In genomic region chr18:48675330-48675761, GRCh38 we compare ENCODE assay signal across 8 cellular contexts.
A peak's percentile ranks its signal among the peaks of the same experiment; 100 is the strongest.
DNase-seq lines count a peak whose midpoint lies in the region; ATAC-seq, FAIRE-seq and TF ChIP-seq lines count a peak whose summit lies in the region.

No MANE protein-coding gene starts in this region.

- H3K27me3 ChIP-seq in GM23338 (ENCODE audit: insufficient read depth) (no peaks in the 10 kb centered on the region), Loucy (ENCODE audit: insufficient read depth, low read length, poor library complexity, severe bottlenecking) (no peaks in the 10 kb centered on the region), cardiac muscle cell (no peaks in the 10 kb centered on the region), prostate gland (replicated peaks; ENCODE audit: insufficient read depth) (no peaks in the 10 kb centered on the region)

- H3K79me2 ChIP-seq in GM23338 (replicated peaks; ENCODE audit: insufficient read depth) (no peaks in the 10 kb centered on the region), Loucy (ENCODE audit: insufficient read depth, low read length) (no peaks in the 10 kb centered on the region)

- H3K4me1 ChIP-seq in GM23338 (ENCODE audit: insufficient read depth) (no peaks in the 10 kb centered on the region; the same call in 1 of the 2 replicates), Loucy (ENCODE audit: insufficient read depth, low read length, poor library complexity, severe bottlenecking) (peaks cover 45% of the 10 kb centered on the region), cardiac muscle cell (ENCODE audit: low read depth) (peaks cover 5% of the 10 kb centered on the region), prostate gland (replicated peaks) (no peaks in the 10 kb centered on the region)

- no peak overlapping the region for H3K4me3 Mint-ChIP-seq in GM23338

- peaks cover 12% of the 10 kb centered on the region for H3K9me3 Mint-ChIP-seq in GM23338

- H4K20me1 ChIP-seq in GM23338 (replicated peaks; ENCODE audit: insufficient read depth) (no peaks in the 10 kb centered on the region), Loucy (ENCODE audit: insufficient read depth, low read length, poor library complexity, severe bottlenecking) (no peaks in the 10 kb centered on the region)

- FAIRE-seq in urothelium cell line (lab: Jason Lieb, UNC): no peak

- TF ChIP-seq CTCF in GM23338 (conservative IDR thresholded peaks at IDR 0.05; ENCODE audit: low read depth in 2 of 2): peak; percentile 77 to 97
- TF ChIP-seq CTCF in Loucy (conservative IDR thresholded peaks at IDR 0.05; ENCODE audit: low read length): peak; percentile 88
- TF ChIP-seq CTCF in cardiac muscle cell (IDR thresholded peaks at IDR 0.05; ENCODE audit: low read depth, low read length): peak; percentile 93
- TF ChIP-seq CTCF in prostate gland (IDR thresholded peaks at IDR 0.05): peak; percentile 85 to 94 (median 88)

- H3K9me2 ChIP-seq in GM23338 (ENCODE audit: insufficient read depth): no peaks in the 10 kb centered on the region
- H3K9me2 ChIP-seq in Loucy (replicated peaks; ENCODE audit: low read depth, low read length): no peaks in the 10 kb centered on the region

- H3K9me3 ChIP-seq in Loucy (ENCODE audit: insufficient read depth, low read depth, low read length) (peaks cover 10% of the 10 kb centered on the region; the same call in 1 of the 2 replicates), cardiac muscle cell (ENCODE audit: low read depth) (no peaks in the 10 kb centered on the region), prostate gland (no peaks in the 10 kb centered on the region)

- 5% methylated on average over 9 of the region's 10 CpGs for WGBS in prostate gland

- ATAC-seq in GM23338: peak; percentile 95

- H3K4me1 Mint-ChIP-seq in GM23338: no peaks in the 10 kb centered on the region; the same call in 2 of the 3 replicates

- DNase-seq in G401 (ENCODE audit: low spot score) (peak; percentile 91), GM23338 (ENCODE audit: low spot score) (peak; percentile 83), SKM-1 treated with dmso at 0.1 percent for 144 hours (lab: John Stamatoyannopoulos, UW; ENCODE audit: unreplicated experiment) (peak; percentile 74), cardiac muscle cell (ENCODE audit: low read depth in 1 of 2, low spot score in 1 of 2) (peak; percentile 90 to 91), prostate gland (ENCODE audit: low spot score) (peak; percentile 81), urothelium cell line (ENCODE audit: low spot score) (peak; percentile 73)
- DNase-seq in activated naive CD4-positive, alpha-beta T cell treated with anti-CD3 and anti-CD28 coated beads, Interleukin-2, amount 50 U/mL, for 16 hours: peak; percentile 80

- H3K36me3 ChIP-seq in GM23338 (ENCODE audit: insufficient read depth) (no peaks in the 10 kb centered on the region), Loucy (ENCODE audit: insufficient read depth, low read length) (peaks cover 12% of the 10 kb centered on the region; the same call in 1 of the 2 replicates), cardiac muscle cell (no peaks in the 10 kb centered on the region), prostate gland (no peaks in the 10 kb centered on the region)

- H2AFZ ChIP-seq in GM23338 (no peak overlapping the region), Loucy (ENCODE audit: low read length) (no peak overlapping the region)

- H3K27ac ChIP-seq in GM23338 (ENCODE audit: low read depth) (no peak overlapping the region), cardiac muscle cell (no peak overlapping the region), prostate gland (no peak overlapping the region)

- H3K27ac Mint-ChIP-seq in GM23338: no peak overlapping the region

- in situ Hi-C loops in G401 (cut with HindIII; ENCODE audit: low sequenced_read_pairs): no loop called here

- H3K36me3 Mint-ChIP-seq in GM23338 (ENCODE audit: low read depth): peaks cover 14% of the 10 kb centered on the region

- intact Hi-C loops in prostate gland (cut with DNase I): loop anchor here (5.0 to 10.0 kb wide), 7 partner anchors 102 to 812 kb away; partner anchors contain the start of gene C18orf32

- no peak overlapping the region for H3K9ac ChIP-seq in Loucy (ENCODE audit: low read depth, low read length, poor library complexity, severe bottlenecking)

- no peaks in the 10 kb centered on the region for H3K27me3 Mint-ChIP-seq in GM23338 (ENCODE audit: insufficient read depth, low read depth, poor library complexity)

- no peak overlapping the region for H3K4me2 ChIP-seq in GM23338
- H3K4me2 ChIP-seq in Loucy (ENCODE audit: low read depth, low read length, poor library complexity, severe bottlenecking): no peak overlapping the region

- no peaks in the 10 kb centered on the region for H3F3A ChIP-seq in GM23338 (replicated peaks; ENCODE audit: low read depth)
- no peaks in the 10 kb centered on the region for H3F3A ChIP-seq in Loucy (ENCODE audit: low read depth)

- TF ChIP-seq POLR2A in prostate gland (IDR thresholded peaks at IDR 0.05): no peak

- H3K4me3 ChIP-seq in GM23338 (no peak overlapping the region), Loucy (ENCODE audit: low read length, poor library complexity, severe bottlenecking) (no peak overlapping the region), cardiac muscle cell (no peak overlapping the region), prostate gland (no peak overlapping the region)

TF ChIP-seq in GM23338, 12 proteins besides CTCF, POLR2A, EP300 and RAD21 (continues in another document):
- TF ChIP-seq EZH2 (IDR thresholded peaks at IDR 0.05; ENCODE audit: low read depth, unreplicated experiment) (no peak), NANOG (IDR thresholded peaks at IDR 0.05; ENCODE audit: borderline replicate concordance) (no peak), JUNB (IDR thresholded peaks at IDR 0.05; ENCODE audit: unreplicated experiment) (no peak), ZNF462 (CRISPR knock-in tag; IDR thresholded peaks at IDR 0.05) (no peak)
- TF ChIP-seq, protein P1, sequence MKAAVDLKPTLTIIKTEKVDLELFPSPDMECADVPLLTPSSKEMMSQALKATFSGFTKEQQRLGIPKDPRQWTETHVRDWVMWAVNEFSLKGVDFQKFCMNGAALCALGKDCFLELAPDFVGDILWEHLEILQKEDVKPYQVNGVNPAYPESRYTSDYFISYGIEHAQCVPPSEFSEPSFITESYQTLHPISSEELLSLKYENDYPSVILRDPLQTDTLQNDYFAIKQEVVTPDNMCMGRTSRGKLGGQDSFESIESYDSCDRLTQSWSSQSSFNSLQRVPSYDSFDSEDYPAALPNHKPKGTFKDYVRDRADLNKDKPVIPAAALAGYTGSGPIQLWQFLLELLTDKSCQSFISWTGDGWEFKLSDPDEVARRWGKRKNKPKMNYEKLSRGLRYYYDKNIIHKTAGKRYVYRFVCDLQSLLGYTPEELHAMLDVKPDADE (IDR thresholded peaks at IDR 0.05): no peak
